In genomic region chr17:33674685-33675084, GRCh38 we compare ENCODE assay signal across 8 cellular contexts.
A peak's percentile ranks its signal among the peaks of the same experiment; 100 is the strongest.
DNase-seq lines count a peak whose midpoint lies in the region; ATAC-seq and TF ChIP-seq lines count a peak whose summit lies in the region.

No MANE protein-coding gene starts in this region.

- DNase-seq in AG04450 (ENCODE audit: low read depth, low spot score) = peak; percentile 2
- DNase-seq in GM12864 (ENCODE audit: low read depth) = peak; percentile 36
- peak; percentile 72 for DNase-seq in NAMALWA (ENCODE audit: low spot score)
- DNase-seq in WERI-Rb-1 = peak; percentile 52
- DNase-seq in effector memory CD8-positive, alpha-beta T cell = peak; percentile 13 to 40 (median 17)
- peak in 1 of 2 donors; percentile 16 for DNase-seq in memory B cell (ENCODE audit: low spot score in 2 of 2)

- H3K27ac Mint-ChIP-seq in effector memory CD8-positive, alpha-beta T cell = no peak overlapping the region
- H3K27ac Mint-ChIP-seq in memory B cell = no peak overlapping the region
- H3K27ac Mint-ChIP-seq in stimulated activated memory B cell treated with anti-CD40 and anti-IgM and Interleukin-4, amounts not matched to agents 10 μg/mL and 1 μg/mL and 100 μg/mL, for 72 hours = no peak overlapping the region

- H3K4me3 Mint-ChIP-seq in effector memory CD8-positive, alpha-beta T cell = no peak overlapping the region
- H3K4me3 Mint-ChIP-seq in memory B cell = no peak overlapping the region
- H3K4me3 Mint-ChIP-seq in stimulated activated memory B cell treated with anti-CD40 and anti-IgM and Interleukin-4, amounts not matched to agents 10 μg/mL and 1 μg/mL and 100 μg/mL, for 72 hours = no peak overlapping the region

- peaks cover 0 to 2% of the 10 kb centered on the region in 2 donors for H3K4me1 Mint-ChIP-seq in effector memory CD8-positive, alpha-beta T cell (ENCODE audit: low read depth in 2 of 2)
- H3K4me1 Mint-ChIP-seq in memory B cell = no peaks in the 10 kb centered on the region
- H3K4me1 Mint-ChIP-seq in stimulated activated memory B cell treated with anti-CD40 and anti-IgM and Interleukin-4, amounts not matched to agents 10 μg/mL and 1 μg/mL and 100 μg/mL, for 72 hours = no peaks in the 10 kb centered on the region

- no peaks in the 10 kb centered on the region for H3K9me3 ChIP-seq in AG04450 (ENCODE audit: control insufficient read depth, insufficient read depth, low read length)
- no peaks in the 10 kb centered on the region for H3K9me3 ChIP-seq in WERI-Rb-1 (ENCODE audit: severe bottlenecking)

- CTCF ChIA-PET in AG04450 (lab: Charles Lee) = interaction anchor here (0.5 to 1.8 kb wide), 9 partner anchors 15 to 1335 kb away, joined by 3 to 7 read pairs (median 4); no protein-coding TSS in a partner anchor

- no peaks in the 10 kb centered on the region for H3K9me3 Mint-ChIP-seq in effector memory CD8-positive, alpha-beta T cell
- H3K9me3 Mint-ChIP-seq in memory B cell = no peaks in the 10 kb centered on the region
- H3K9me3 Mint-ChIP-seq in stimulated activated memory B cell treated with anti-CD40 and anti-IgM and Interleukin-4, amounts not matched to agents 10 μg/mL and 1 μg/mL and 100 μg/mL, for 72 hours = no peaks in the 10 kb centered on the region

- H3K27ac ChIP-seq in AG04450 (ENCODE audit: low read depth, low read length) (no peak overlapping the region), WERI-Rb-1 (no peak overlapping the region)

- no peaks in the 10 kb centered on the region for H3K36me3 Mint-ChIP-seq in effector memory CD8-positive, alpha-beta T cell (ENCODE audit: insufficient read depth)
- H3K36me3 Mint-ChIP-seq in memory B cell = no peaks in the 10 kb centered on the region
- H3K36me3 Mint-ChIP-seq in stimulated activated memory B cell treated with anti-CD40 and anti-IgM and Interleukin-4, amounts not matched to agents 10 μg/mL and 1 μg/mL and 100 μg/mL, for 72 hours = no peaks in the 10 kb centered on the region

- no peak overlapping the region for H3K4me3 ChIP-seq in AG04450 (ENCODE audit: low read depth, low read length)
- no peak overlapping the region for H3K4me3 ChIP-seq in GM12864 (ENCODE audit: low read depth, low read length)
- H3K4me3 ChIP-seq in WERI-Rb-1 (ENCODE audit: low read depth, low read length) = no peak overlapping the region

- H3K27me3 Mint-ChIP-seq in effector memory CD8-positive, alpha-beta T cell = peaks cover 13 to 23% of the 10 kb centered on the region in 2 donors
- H3K27me3 Mint-ChIP-seq in memory B cell = peaks cover 3% of the 10 kb centered on the region
- H3K27me3 Mint-ChIP-seq in stimulated activated memory B cell treated with anti-CD40 and anti-IgM and Interleukin-4, amounts not matched to agents 10 μg/mL and 1 μg/mL and 100 μg/mL, for 72 hours = no peaks in the 10 kb centered on the region

- POLR2A ChIA-PET in AG04450 (lab: Yijun Ruan, JAX) = no interaction called here

- TF ChIP-seq CTCF in AG04450 (IDR thresholded peaks at IDR 0.05; ENCODE audit: low read depth, low read length) (peak; percentile 80), GM12864 (IDR thresholded peaks at IDR 0.05; ENCODE audit: low read depth, low read length, missing control alignments) (peak; percentile 83), WERI-Rb-1 (IDR thresholded peaks at IDR 0.05; ENCODE audit: low read depth, low read length) (peak; percentile 80)

- ATAC-seq in effector memory CD8-positive, alpha-beta T cell (replicated peaks) = peak; percentile 63
- peak; percentile 50 for ATAC-seq in memory B cell (ENCODE audit: low read depth)
- ATAC-seq in stimulated activated memory B cell treated with anti-CD40 and anti-IgM and Interleukin-4, amounts not matched to agents 10 μg/mL and 1 μg/mL and 100 μg/mL, for 72 hours = peak; percentile 59
- no peak for ATAC-seq in HG03571 (IDR thresholded peaks at IDR 0.05; ENCODE audit: unreplicated experiment)

- H3K27me3 ChIP-seq in AG04450 (ENCODE audit: control insufficient read depth, insufficient read depth, low read length) (no peaks in the 10 kb centered on the region), WERI-Rb-1 (ENCODE audit: insufficient read depth, low read depth, severe bottlenecking) (peaks cover 43% of the 10 kb centered on the region)

- H3K36me3 ChIP-seq in WERI-Rb-1 = no peaks in the 10 kb centered on the region
